Comparison of ENCODE assay signal across 9 cellular contexts in the genomic region with DNA sequence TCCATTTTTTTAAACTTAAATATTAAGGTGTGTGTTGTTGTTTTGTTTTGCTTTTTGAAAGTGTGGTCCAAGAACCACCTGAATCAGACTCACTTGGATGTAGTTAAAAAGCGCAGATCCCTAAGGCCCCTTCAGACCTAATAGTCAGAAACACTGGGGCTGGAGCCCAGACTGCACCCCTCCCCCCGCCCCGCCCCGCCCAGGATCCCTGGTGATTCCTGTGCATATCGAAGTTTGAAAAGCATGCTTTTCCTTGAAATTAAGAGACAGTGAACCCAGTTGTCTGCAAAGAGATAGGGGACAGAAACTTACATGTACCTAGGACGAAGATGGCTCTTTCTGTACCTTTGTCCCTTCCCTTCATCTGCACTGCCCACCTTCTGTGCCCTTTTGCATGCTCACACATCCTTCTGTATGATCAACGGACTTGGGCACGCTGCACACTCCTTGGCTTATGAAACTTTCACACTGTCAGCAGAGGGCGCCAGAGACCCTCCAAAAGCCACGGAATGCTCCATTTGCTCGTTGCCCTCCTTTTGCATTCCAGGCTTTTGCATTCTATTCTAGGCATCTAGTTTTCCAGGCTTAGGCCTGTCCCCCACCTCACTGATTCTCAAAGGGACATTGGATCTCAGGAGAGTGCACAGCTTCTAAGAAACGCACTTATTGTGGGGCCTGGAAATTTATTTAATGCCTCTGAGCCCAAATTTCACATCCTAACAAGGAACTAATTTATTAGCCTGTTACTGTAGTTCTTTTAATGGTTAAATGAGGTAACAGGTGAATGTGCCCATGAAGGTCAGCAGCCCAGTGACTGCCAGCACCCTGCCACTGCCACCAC. TPM values are rescaled to one million over a fixed set of nuclear protein-coding genes. Genes with fewer than 3 reads are reported as not detected.
DNase-seq lines count a peak whose midpoint lies in the region; ATAC-seq and TF ChIP-seq lines count a peak whose summit lies in the region.
"Had no signal": no experiment of that assay in that cellular context is flagged by ENCODE, and none has a peak within 500 bp of the region (broad histone marks: within the 10 kb centered on the region; RNA-seq: fewer than 3 reads in every experiment).

No MANE protein-coding gene starts in this region.

- peak overlapping the region; percentile 38; the same call in 1 of the 2 replicates for H2AFZ ChIP-seq in Loucy (ENCODE audit: low read length)
- H2AFZ ChIP-seq in parathyroid adenoma = no peak overlapping the region

- TF ChIP-seq CTCF in Loucy (conservative IDR thresholded peaks at IDR 0.05; ENCODE audit: low read length) (peak; percentile 91), parathyroid adenoma (IDR thresholded peaks at IDR 0.05) (peak; percentile 81), upper lobe of right lung (IDR thresholded peaks at IDR 0.05) (peak; percentile 88)

- H3K27me3 ChIP-seq in Loucy (ENCODE audit: insufficient read depth, low read length, poor library complexity, severe bottlenecking) (no peaks in the 10 kb centered on the region), SJSA1 (replicated peaks) (no peaks in the 10 kb centered on the region), parathyroid adenoma (ENCODE audit: control insufficient read depth, insufficient read depth, low read length) (no peaks in the 10 kb centered on the region), upper lobe of right lung (no peaks in the 10 kb centered on the region)

- peak; percentile 64 for DNase-seq in DMS79 treated with DMSO at 0.1 percent for 48 hours (lab: John Stamatoyannopoulos, UW)
- peak; percentile 62 to 74 for DNase-seq in SJSA1 (ENCODE audit: low read depth in 1 of 2, low spot score in 2 of 2)
- peak; percentile 89 for DNase-seq in activated naive CD4-positive, alpha-beta T cell treated with anti-CD3 and anti-CD28 coated beads for 36 hours
- DNase-seq in head of caudate nucleus = peak; percentile 60 to 92 (median 83)
- peak; percentile 79 for DNase-seq in upper lobe of right lung

- peaks cover 9% of the 10 kb centered on the region for H3F3A ChIP-seq in Loucy (ENCODE audit: low read depth)

- no peaks in the 10 kb centered on the region for H4K20me1 ChIP-seq in Loucy (ENCODE audit: insufficient read depth, low read length, poor library complexity, severe bottlenecking)

- ATAC-seq in upper lobe of right lung (peak; percentile 87), HG02852 (IDR thresholded peaks at IDR 0.05; ENCODE audit: unreplicated experiment) (no peak)

- CTCF ChIA-PET in activated naive CD4-positive, alpha-beta T cell treated with anti-CD3 and anti-CD28 coated beads for 36 hours (lab: Charles Lee) = interaction anchor here (1.0 to 8.5 kb wide), 5 partner anchors 20 to 382 kb away, joined by 3 to 159 read pairs (median 5); no protein-coding TSS in a partner anchor

- H3K36me3 Mint-ChIP-seq in activated naive CD4-positive, alpha-beta T cell treated with anti-CD3 and anti-CD28 coated beads for 36 hours (ENCODE audit: low read depth) = peaks cover 3% of the 10 kb centered on the region

- H3K36me3 ChIP-seq in Loucy (ENCODE audit: insufficient read depth, low read length) (no peaks in the 10 kb centered on the region), SJSA1 (no peaks in the 10 kb centered on the region), parathyroid adenoma (ENCODE audit: control insufficient read depth, insufficient read depth, low read length) (no peaks in the 10 kb centered on the region), upper lobe of right lung (no peaks in the 10 kb centered on the region)

- no peaks in the 10 kb centered on the region for H3K9me2 ChIP-seq in Loucy (replicated peaks; ENCODE audit: low read depth, low read length)

- H3K4me3 Mint-ChIP-seq in activated naive CD4-positive, alpha-beta T cell treated with anti-CD3 and anti-CD28 coated beads for 36 hours = no peak overlapping the region

- H3K9ac ChIP-seq in Loucy (ENCODE audit: low read depth, low read length, poor library complexity, severe bottlenecking) = peak overlapping the region; percentile 94
- H3K9ac ChIP-seq in parathyroid adenoma = no peak overlapping the region

- H3K27me3 Mint-ChIP-seq in activated naive CD4-positive, alpha-beta T cell treated with anti-CD3 and anti-CD28 coated beads for 36 hours (ENCODE audit: low read depth) = no peaks in the 10 kb centered on the region

- no peak overlapping the region for H3K27ac Mint-ChIP-seq in activated naive CD4-positive, alpha-beta T cell treated with anti-CD3 and anti-CD28 coated beads for 36 hours
- H3K27ac Mint-ChIP-seq: activated naive CD4-positive, alpha-beta T cell treated with anti-CD3 and anti-CD28 coated beads, Interleukin-2, amount 50 U/mL, for 72 hours had no signal

- H3K9me3 Mint-ChIP-seq in activated naive CD4-positive, alpha-beta T cell treated with anti-CD3 and anti-CD28 coated beads for 36 hours = peaks cover 3% of the 10 kb centered on the region

- intact Hi-C loops in activated naive CD4-positive, alpha-beta T cell treated with anti-CD3 and anti-CD28 coated beads for 36 hours (cut with micrococcal nuclease) = loop anchor here (1.0 to 2.0 kb wide), 6 partner anchors 32 to 382 kb away; no protein-coding TSS in a partner anchor
- intact Hi-C loops in head of caudate nucleus (cut with DNase I) (loop anchor here (10.0 kb wide), 1 partner anchor 184 kb away; no protein-coding TSS in a partner anchor), upper lobe of right lung (cut with DNase I) (no loop called here)

- peaks cover 8% of the 10 kb centered on the region; the same call in 1 of the 2 replicates for H3K9me3 ChIP-seq in Loucy (ENCODE audit: insufficient read depth, low read depth, low read length)
- H3K9me3 ChIP-seq in SJSA1 (replicated peaks) = no peaks in the 10 kb centered on the region; the same call in 1 of the 2 replicates
- no peaks in the 10 kb centered on the region for H3K9me3 ChIP-seq in parathyroid adenoma (ENCODE audit: control insufficient read depth, low read length)
- no peaks in the 10 kb centered on the region for H3K9me3 ChIP-seq in upper lobe of right lung

- H3K4me2 ChIP-seq in Loucy (ENCODE audit: low read depth, low read length, poor library complexity, severe bottlenecking) (peak overlapping the region; percentile 94), parathyroid adenoma (ENCODE audit: low read length) (no peak overlapping the region)

- no peak overlapping the region for H3K4me3 ChIP-seq in Loucy (ENCODE audit: low read length, poor library complexity, severe bottlenecking)
- no peak overlapping the region for H3K4me3 ChIP-seq in SJSA1
- H3K4me3 ChIP-seq in parathyroid adenoma (ENCODE audit: low read depth, low read length) = no peak overlapping the region
- H3K4me3 ChIP-seq in upper lobe of right lung = no peak overlapping the region

- H3K27ac ChIP-seq in SJSA1 = no peak overlapping the region
- no peak overlapping the region for H3K27ac ChIP-seq in parathyroid adenoma
- H3K27ac ChIP-seq in upper lobe of right lung = no peak overlapping the region

- peaks cover 47% of the 10 kb centered on the region for H3K4me1 ChIP-seq in Loucy (ENCODE audit: insufficient read depth, low read length, poor library complexity, severe bottlenecking)
- no peaks in the 10 kb centered on the region for H3K4me1 ChIP-seq in SJSA1 (replicated peaks)
- no peaks in the 10 kb centered on the region for H3K4me1 ChIP-seq in parathyroid adenoma
- H3K4me1 ChIP-seq in upper lobe of right lung = no peaks in the 10 kb centered on the region

- H3K79me2 ChIP-seq in Loucy (ENCODE audit: insufficient read depth, low read length) = peaks cover 14% of the 10 kb centered on the region; the same call in 1 of the 2 replicates
- H3K79me2 ChIP-seq in parathyroid adenoma = no peaks in the 10 kb centered on the region

- peaks cover 36% of the 10 kb centered on the region for H3K4me1 Mint-ChIP-seq in activated naive CD4-positive, alpha-beta T cell treated with anti-CD3 and anti-CD28 coated beads for 36 hours (ENCODE audit: low read depth)

RNA-seq across cellular contexts. Expression of a gene that starts 32.8 kb away (rescaled TPM):
- 5.1 and 7.8 TPM in 2 replicates for total RNA-seq in SJSA1 (2014; rRNA removed; shearing (Covaris generic))
- under 1 TPM; 0.26 to 0.74 TPM for total RNA-seq in activated naive CD4-positive, alpha-beta T cell treated with anti-CD3 and anti-CD28 coated beads for 36 hours
- 6.0 TPM for total RNA-seq in upper lobe of right lung
